In the genomic region with DNA sequence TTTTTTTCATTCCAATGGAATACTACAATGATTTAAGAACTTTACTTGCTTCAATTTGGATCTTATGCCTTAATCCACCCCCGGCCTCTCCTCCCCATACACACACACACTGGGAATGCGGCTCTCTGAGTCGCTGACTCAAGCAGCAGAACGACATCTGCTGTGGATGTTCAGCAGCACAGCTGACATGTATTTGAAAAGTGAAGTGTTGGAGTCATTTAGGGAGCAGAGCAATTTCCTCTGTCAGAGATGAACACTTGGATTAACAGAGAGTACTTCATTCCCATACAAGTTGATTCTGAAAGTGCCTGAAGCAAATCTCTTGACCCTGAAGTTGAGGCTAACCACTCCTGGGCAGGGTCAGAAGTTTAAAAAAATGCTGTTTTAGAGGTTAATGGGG, we compare ENCODE assay signal across 9 cellular contexts. TPM values are rescaled to one million over a fixed set of nuclear protein-coding genes. Genes with fewer than 3 reads are reported as not detected.
A peak's percentile ranks its signal among the peaks of the same experiment; 100 is the strongest.
DNase-seq lines count a peak whose midpoint lies in the region; ATAC-seq, FAIRE-seq and TF ChIP-seq lines count a peak whose summit lies in the region.
"Had no signal": no experiment of that assay in that cellular context is flagged by ENCODE, and none has a peak within 500 bp of the region (broad histone marks: within the 10 kb centered on the region; RNA-seq: fewer than 3 reads in every experiment).

No MANE protein-coding gene starts in this region.

- ATAC-seq in HG03565 (IDR thresholded peaks at IDR 0.05; ENCODE audit: unreplicated experiment): no peak
- no peak for ATAC-seq in HG03469 (IDR thresholded peaks at IDR 0.05; ENCODE audit: unreplicated experiment)

- H3K27me3 Mint-ChIP-seq in glutamatergic neuron (ENCODE audit: unreplicated experiment): no peaks in the 10 kb centered on the region

- peak overlapping the region; percentile 53 for H3K4me3 Mint-ChIP-seq in glutamatergic neuron (ENCODE audit: unreplicated experiment)

- in situ Hi-C loops in G401 (cut with HindIII; ENCODE audit: low sequenced_read_pairs): no loop called here
- in situ Hi-C loops in SK-MEL-5 (cut with HindIII; ENCODE audit: low pct_unique_long_range_greater_than_20kb, low sequenced_read_pairs): no loop called here

- no peak for TF ChIP-seq CTCF in glutamatergic neuron (IDR thresholded peaks at IDR 0.05; ENCODE audit: partially characterized antibody, unreplicated experiment)

- TF ChIP-seq POLR2A in GM12892 (IDR thresholded peaks at IDR 0.05; ENCODE audit: low read depth, low read length): no peak

- peak overlapping the region; percentile 20 for H3K27ac Mint-ChIP-seq in glutamatergic neuron (ENCODE audit: unreplicated experiment)

- no peak for FAIRE-seq in GM12892 (lab: Jason Lieb, UNC)

- H3K9me3 Mint-ChIP-seq in glutamatergic neuron (ENCODE audit: unreplicated experiment): no peaks in the 10 kb centered on the region

- DNase-seq in G401 (ENCODE audit: low spot score): peak; percentile 6
- DNase-seq in SK-MEL-5 (ENCODE audit: low read depth, low spot score): peak; percentile 75
- peak; percentile 26 for DNase-seq in glutamatergic neuron
- peak; percentile 82 for DNase-seq in putamen (ENCODE audit: low spot score)
- DNase-seq in NCI-H1048 (lab: John Stamatoyannopoulos, UW): no peak
- no peak for DNase-seq in GM12892 (ENCODE audit: insufficient read length)

- no peaks in the 10 kb centered on the region for H3K36me3 Mint-ChIP-seq in glutamatergic neuron (ENCODE audit: unreplicated experiment)

- peaks cover 18% of the 10 kb centered on the region for H3K4me1 Mint-ChIP-seq in glutamatergic neuron (ENCODE audit: low read depth, unreplicated experiment)

RNA-seq across cellular contexts. Expression of a gene that starts 27.9 kb away (rescaled TPM):
- total RNA-seq in G401 (2014; rRNA removed; shearing (Covaris generic)): 2.3 and 2.6 TPM in 2 replicates
- 48.9 and 54.9 TPM in 2 replicates for total RNA-seq in SK-MEL-5 (2014; rRNA removed; shearing (Covaris generic))
- polyA plus RNA-seq in SK-MEL-5 (2015; cell fraction: cytosol; rRNA removed): 40.4 and 52.9 TPM in 2 replicates
- polyA plus RNA-seq in SK-MEL-5 (2015; cell fraction: nucleus; rRNA removed): 65.6 and 117 TPM in 2 replicates
- 0.22 TPM for total RNA-seq in glutamatergic neuron (ENCODE audit: unreplicated experiment)
- not detected for polyA plus RNA-seq in GM12892 (2012; ENCODE audit: missing spikeins)
- total RNA-seq: activated CD8-positive, alpha-beta memory T cell treated with anti-CD3 and anti-CD28 coated beads for 36 hours had no signal

Comparison
In these comparisons a context has a peak if more than half of its experiments do, and no peak if none do; other contexts are left out.
1. DNase-seq: peak in G401 (single experiment), SK-MEL-5 (single experiment), glutamatergic neuron (single experiment) and putamen (single experiment); none in NCI-H1048 (single experiment) and GM12892 (single experiment).
2. RNA of a gene that starts 27.9 kb away (total RNA-seq): 48.9 to 54.9 TPM in SK-MEL-5; 2.3 to 2.6 TPM in G401 and 0.22 TPM in glutamatergic neuron (single experiment); every median in the first group is over 10 times any median in the second.